Comparison of ENCODE assay signal across 10 cellular contexts in the genomic region with DNA sequence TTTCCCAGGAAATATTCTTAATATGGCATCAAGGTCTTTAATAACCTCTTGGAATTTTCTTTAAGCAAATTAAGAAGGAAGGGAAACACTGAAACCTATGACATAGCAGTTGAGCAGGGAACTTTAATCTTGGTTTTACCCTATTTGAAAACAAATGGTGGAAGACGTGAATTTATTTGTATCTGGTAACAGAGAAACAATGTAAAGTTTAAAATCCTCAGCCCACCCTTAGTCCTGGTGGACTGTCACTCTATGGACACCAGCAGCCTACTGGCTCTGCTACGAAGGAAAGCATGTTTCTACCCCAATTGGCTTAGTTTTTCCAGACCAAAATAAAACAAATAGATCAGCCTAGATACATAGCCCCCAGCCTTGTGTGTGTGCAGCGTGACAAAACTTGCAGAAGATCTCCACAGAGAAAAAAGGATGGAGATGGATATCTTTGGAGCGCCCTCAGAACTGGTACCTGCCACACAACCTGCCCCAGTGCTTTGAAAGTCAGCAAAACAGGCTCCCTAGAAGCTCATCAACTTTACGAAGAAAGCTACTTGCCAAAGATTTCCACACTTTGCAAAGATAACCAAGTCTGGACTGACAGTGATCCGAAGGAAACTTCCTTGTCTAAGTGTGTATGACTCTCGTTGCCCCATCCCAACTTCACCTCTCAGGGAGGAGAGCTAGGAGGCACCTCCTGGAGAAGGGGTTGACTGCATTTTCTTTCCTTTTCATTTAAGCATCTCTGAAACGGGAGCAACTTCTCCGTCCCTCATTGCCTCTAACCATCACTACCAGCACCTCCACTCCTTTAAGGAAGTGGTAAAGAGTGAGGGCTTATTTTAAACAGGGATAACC. TPM values are rescaled to one million over a fixed set of nuclear protein-coding genes. Genes with fewer than 3 reads are reported as not detected.
DNase-seq lines count a peak whose midpoint lies in the region; TF ChIP-seq lines count a peak whose summit lies in the region.
"Had no signal": no experiment of that assay in that cellular context is flagged by ENCODE, and none has a peak within 500 bp of the region (broad histone marks: within the 10 kb centered on the region; RNA-seq: fewer than 3 reads in every experiment).

No MANE protein-coding gene starts in this region.

- H3K27ac ChIP-seq in OCI-LY3 (ENCODE audit: low read length) = no peak overlapping the region
- H3K27ac ChIP-seq in esophagus squamous epithelium = peak overlapping the region; percentile 86 to 98 (median 95)
- H3K27ac ChIP-seq in ovary = peak overlapping the region; percentile 15 to 95

- H3K4me1 ChIP-seq in OCI-LY3 (ENCODE audit: low read length) (peaks cover 80% of the 10 kb centered on the region), esophagus squamous epithelium (peaks cover 0 to 47% (median 11%) of the 10 kb centered on the region in 3 donors), ovary (ENCODE audit: insufficient read depth) (peaks cover 18% of the 10 kb centered on the region)

- H3K36me3 Mint-ChIP-seq in activated naive CD4-positive, alpha-beta T cell treated with anti-CD3 and anti-CD28 coated beads for 36 hours (ENCODE audit: low read depth) = no peaks in the 10 kb centered on the region

- 47 to 52% methylated on average over 9 of the region's 9 CpGs for WGBS in esophagus squamous epithelium, 2 donors
- WGBS in ovary, 3 donors = 34 to 43% (median 35%) methylated on average over 9 of the region's 9 CpGs

- H3K27ac Mint-ChIP-seq in activated naive CD4-positive, alpha-beta T cell treated with anti-CD3 and anti-CD28 coated beads for 36 hours = no peak overlapping the region

- H3K4me2 ChIP-seq in OCI-LY3 (ENCODE audit: low read length) = peak overlapping the region; percentile 96

- DNase-seq in BJ (ENCODE audit: low read depth) = no peak
- DNase-seq in esophagus squamous epithelium (lab: John Stamatoyannopoulos, UW) = no peak
- no peak for DNase-seq in ovary
- no peak for DNase-seq in activated naive CD4-positive, alpha-beta T cell treated with anti-CD3 and anti-CD28 coated beads for 36 hours
- no peak for DNase-seq in NCI-H1417 treated with DMSO at 0.1 percent for 48 hours (lab: John Stamatoyannopoulos, UW)
- no peak for DNase-seq in foreskin melanocyte
- no peak for DNase-seq in HuH-7.5 (ENCODE audit: low spot score)
- DNase-seq: activated naive CD4-positive, alpha-beta T cell treated with Interleukin-2 at 50 U/mL for 16 hours; SHP77 treated with DMSO at 0.1 percent for 48 hours had no signal

- H3K27me3 ChIP-seq in BJ (ENCODE audit: control insufficient read depth, insufficient read depth, low read length) (no peaks in the 10 kb centered on the region), OCI-LY3 (ENCODE audit: low read depth, low read length) (peaks cover 49% of the 10 kb centered on the region), esophagus squamous epithelium (peaks cover 0 to 71% (median 0%) of the 10 kb centered on the region in 4 donors), ovary (no peaks in the 10 kb centered on the region)

- H3K9me3 ChIP-seq in OCI-LY3 (ENCODE audit: insufficient read depth, low read length) (no peaks in the 10 kb centered on the region), esophagus squamous epithelium (no peaks in the 10 kb centered on the region), ovary (no peaks in the 10 kb centered on the region)

- peaks cover 15% of the 10 kb centered on the region for H3K4me1 Mint-ChIP-seq in activated naive CD4-positive, alpha-beta T cell treated with anti-CD3 and anti-CD28 coated beads for 36 hours (ENCODE audit: low read depth)

- peaks cover 59% of the 10 kb centered on the region for H3K27me3 Mint-ChIP-seq in activated naive CD4-positive, alpha-beta T cell treated with anti-CD3 and anti-CD28 coated beads for 36 hours (ENCODE audit: low read depth)

- CTCF ChIA-PET in BJ (lab: Yijun Ruan, JAX) = no interaction called here
- CTCF ChIA-PET in activated naive CD4-positive, alpha-beta T cell treated with anti-CD3 and anti-CD28 coated beads for 36 hours (lab: Charles Lee) = no interaction called here

- POLR2A ChIA-PET in BJ (lab: Charles Lee) = no interaction called here

- TF ChIP-seq POLR2A in esophagus squamous epithelium (IDR thresholded peaks at IDR 0.05) (no peak), ovary (IDR thresholded peaks at IDR 0.05) (peak; percentile 22)

- H2AFZ ChIP-seq in OCI-LY3 (ENCODE audit: low read depth, low read length) = no peak overlapping the region

- peaks cover 65% of the 10 kb centered on the region for H3K79me2 ChIP-seq in OCI-LY3 (ENCODE audit: low read length)

- no peak for TF ChIP-seq EP300 in ovary (IDR thresholded peaks at IDR 0.05)

- H4K20me1 ChIP-seq in OCI-LY3 (ENCODE audit: insufficient read depth, low read length) = peaks cover 35% of the 10 kb centered on the region

- H3K9me3 Mint-ChIP-seq in activated naive CD4-positive, alpha-beta T cell treated with anti-CD3 and anti-CD28 coated beads for 36 hours = no peaks in the 10 kb centered on the region

- TF ChIP-seq CTCF in BJ (IDR thresholded peaks at IDR 0.05; ENCODE audit: insufficient read depth, low read depth, low read length) (no peak), OCI-LY3 (IDR thresholded peaks at IDR 0.05; ENCODE audit: low read depth, low read length) (no peak), esophagus squamous epithelium (IDR thresholded peaks at IDR 0.05) (no peak), ovary (IDR thresholded peaks at IDR 0.05) (no peak)

- peak overlapping the region; percentile 43; the same call in 1 of the 2 replicates for H3K9ac ChIP-seq in OCI-LY3 (ENCODE audit: low read length)

- H3K36me3 ChIP-seq in BJ (ENCODE audit: control insufficient read depth, insufficient read depth, low read length) (no peaks in the 10 kb centered on the region), OCI-LY3 (replicated peaks; ENCODE audit: low read depth, low read length) (peaks cover 6% of the 10 kb centered on the region), esophagus squamous epithelium (no peaks in the 10 kb centered on the region), ovary (no peaks in the 10 kb centered on the region)

- no peak overlapping the region for H3K4me3 Mint-ChIP-seq in activated naive CD4-positive, alpha-beta T cell treated with anti-CD3 and anti-CD28 coated beads for 36 hours

- intact Hi-C loops in esophagus squamous epithelium (cut with DNase I) = no loop called here
- intact Hi-C loops in ovary (cut with DNase I) = loop anchor here in 3 of 4 donors (10.0 kb wide), 4 partner anchors 68 to 1242 kb away; a partner anchor contains a TSS
- intact Hi-C loops in activated naive CD4-positive, alpha-beta T cell treated with anti-CD3 and anti-CD28 coated beads for 36 hours (cut with micrococcal nuclease) = loop anchor here (10.0 kb wide), 1 partner anchor 808 kb away; no protein-coding TSS in a partner anchor

- H3K4me3 ChIP-seq in BJ (ENCODE audit: low read depth, low read length) (peak overlapping the region; percentile 27), OCI-LY3 (ENCODE audit: low read length) (peak overlapping the region; percentile 73), esophagus squamous epithelium (peak overlapping the region in 3 of 4 donors; percentile 60 to 88 (median 67)), ovary (no peak overlapping the region)

RNA-seq across cellular contexts. Expression of a gene that starts 7.3 kb away (rescaled TPM):
- 53.1 and 60.2 TPM in 2 replicates for polyA plus RNA-seq in BJ (2011; rRNA removed)
- 65.3 and 81.6 TPM in 2 replicates for polyA minus RNA-seq in BJ (2011; rRNA and poly(A)+ RNA removed)
- total RNA-seq in esophagus squamous epithelium = 10 to 100 TPM in 2 of 4 donors, 1 to 10 TPM in 2; 3.1 to 56.5 (median 15.7) TPM
- total RNA-seq in ovary = 100 to 1,000 TPM in 6 of 7 donors, 10 to 100 TPM in 1; 55.3 to 250 (median 186) TPM
- polyA plus RNA-seq in ovary = 10 to 100 TPM; 57.0 to 84.8 TPM
- 1 to 10 TPM; 4.3 to 4.9 TPM for total RNA-seq in activated naive CD4-positive, alpha-beta T cell treated with anti-CD3 and anti-CD28 coated beads for 36 hours
